20 cellular contexts compared by ENCODE assay signal in genomic region chr11:78782725-78783124, GRCh38.
"Had no signal": no experiment of that assay in that cellular context is flagged by ENCODE, and none has a peak within 500 bp of the region (broad histone marks: within the 10 kb centered on the region; RNA-seq: fewer than 3 reads in every experiment).

No MANE protein-coding gene starts in this region.

- DNase-seq: dermis blood vessel endothelial cell; esophagus squamous epithelium; foreskin keratinocyte; immature natural killer cell; left ventricle myocardium inferior; mesendoderm; naive thymus-derived CD4-positive, alpha-beta T cell; nephron progenitor cell; psoas muscle; retina; right lobe of liver; stimulated activated CD4-positive, alpha-beta T cell treated with anti-CD3 and anti-CD28 coated beads, Interleukin-4, amount 100 ng/mL, for 1 hour; stimulated activated CD8-positive, alpha-beta memory T cell treated with anti-CD3 and anti-CD28 coated beads, Interleukin-4, amount 100 ng/mL, for 48 hours; stimulated activated naive CD8-positive, alpha-beta T cell treated with anti-CD3 and anti-CD28 coated beads, Interleukin-15, Interleukin-2, amounts not matched to agents 100 U/mL and 50 U/mL, for 24 hours; thyroid gland had no signal

- H3K9me3 ChIP-seq: esophagus squamous epithelium, left ventricle myocardium inferior, psoas muscle, right lobe of liver, suprapubic skin, thyroid gland had no signal

- ATAC-seq: foreskin keratinocyte; naive thymus-derived CD4-positive, alpha-beta T cell; psoas muscle; right lobe of liver; stimulated activated effector memory CD8-positive, alpha-beta T cell treated with anti-CD3 and anti-CD28 coated beads, Interleukin-12 subunit alpha, Interleukin-12 subunit beta, amount 100 ng/mL, for 72 hours; stimulated activated naive CD8-positive, alpha-beta T cell treated with anti-CD3 and anti-CD28 coated beads, Interleukin-15, Interleukin-2, amounts not matched to agents 100 U/mL and 50 U/mL, for 24 hours had no signal

- H3K36me3 ChIP-seq: left ventricle myocardium inferior, right lobe of liver, suprapubic skin, thyroid gland had no signal

- H3K36me3 Mint-ChIP-seq: immature natural killer cell; naive thymus-derived CD4-positive, alpha-beta T cell; stimulated activated effector memory CD8-positive, alpha-beta T cell treated with anti-CD3 and anti-CD28 coated beads, Interleukin-12 subunit alpha, Interleukin-12 subunit beta, amount 100 ng/mL, for 72 hours had no signal

- H3K27ac Mint-ChIP-seq: immature natural killer cell; naive thymus-derived CD4-positive, alpha-beta T cell; stimulated activated effector memory CD8-positive, alpha-beta T cell treated with anti-CD3 and anti-CD28 coated beads, Interleukin-12 subunit alpha, Interleukin-12 subunit beta, amount 100 ng/mL, for 72 hours; type B pancreatic cell had no signal

- H3K27me3 Mint-ChIP-seq: type B pancreatic cell had no signal

- H3K4me3 Mint-ChIP-seq: immature natural killer cell; naive thymus-derived CD4-positive, alpha-beta T cell; nephron progenitor cell; stimulated activated effector memory CD8-positive, alpha-beta T cell treated with anti-CD3 and anti-CD28 coated beads, Interleukin-12 subunit alpha, Interleukin-12 subunit beta, amount 100 ng/mL, for 72 hours; type B pancreatic cell had no signal

- H3K27ac ChIP-seq: esophagus squamous epithelium, foreskin keratinocyte, left ventricle myocardium inferior, parathyroid adenoma, psoas muscle, right lobe of liver, suprapubic skin, thyroid gland had no signal

- H3K4me1 Mint-ChIP-seq: immature natural killer cell; naive thymus-derived CD4-positive, alpha-beta T cell; stimulated activated effector memory CD8-positive, alpha-beta T cell treated with anti-CD3 and anti-CD28 coated beads, Interleukin-12 subunit alpha, Interleukin-12 subunit beta, amount 100 ng/mL, for 72 hours had no signal

- H3K9me3 Mint-ChIP-seq: immature natural killer cell; naive thymus-derived CD4-positive, alpha-beta T cell; nephron progenitor cell; stimulated activated effector memory CD8-positive, alpha-beta T cell treated with anti-CD3 and anti-CD28 coated beads, Interleukin-12 subunit alpha, Interleukin-12 subunit beta, amount 100 ng/mL, for 72 hours; type B pancreatic cell had no signal

- H3K4me1 ChIP-seq: parathyroid adenoma, psoas muscle, right lobe of liver, suprapubic skin had no signal

- H3K4me3 ChIP-seq: esophagus squamous epithelium, left ventricle myocardium inferior, lung, psoas muscle, right lobe of liver, suprapubic skin, thyroid gland had no signal
